8 cellular contexts compared by ENCODE assay signal in the genomic region with DNA sequence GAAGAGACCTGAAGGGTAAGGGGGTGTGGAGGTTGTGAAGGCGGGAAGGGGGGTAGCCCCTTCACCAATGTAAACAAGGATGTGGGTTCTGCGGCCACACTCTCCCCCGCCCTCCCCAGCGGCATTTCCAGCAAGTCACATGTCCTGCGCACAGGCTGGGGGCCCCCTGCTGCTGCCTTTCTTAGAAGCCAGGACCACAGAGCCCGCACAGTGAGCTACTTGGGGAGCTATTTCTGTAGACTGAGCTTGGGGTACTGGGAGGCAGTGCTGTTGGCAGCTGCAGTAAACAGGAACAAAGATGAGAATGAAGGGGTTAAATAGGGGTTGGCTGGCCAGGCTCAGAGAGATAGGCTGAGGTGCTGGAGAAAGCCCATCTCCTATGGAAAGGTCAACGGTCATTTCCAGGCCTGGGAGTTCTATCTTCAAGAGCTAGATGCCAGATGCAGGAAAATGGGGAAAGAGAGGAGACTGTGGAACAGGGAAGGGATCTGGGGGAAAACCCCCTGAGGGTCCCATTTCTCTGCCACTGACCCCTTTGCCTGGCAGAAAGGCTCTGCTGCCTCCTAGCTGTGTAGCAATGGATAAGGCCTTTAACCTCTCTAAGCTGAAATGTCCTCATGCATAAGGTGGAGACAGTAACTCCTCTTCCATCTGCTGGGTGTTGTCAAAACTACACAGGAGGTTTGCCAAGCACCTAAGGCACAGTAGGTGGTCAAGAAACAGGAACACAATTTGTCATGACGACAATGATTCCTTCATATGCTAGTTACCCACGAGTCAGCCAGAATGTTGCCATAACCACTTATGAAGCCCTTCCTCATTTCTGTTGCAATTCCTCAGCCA. TPM values are rescaled to one million over a fixed set of nuclear protein-coding genes. Genes with fewer than 3 reads are reported as not detected.
DNase-seq lines count a peak whose midpoint lies in the region; ATAC-seq and TF ChIP-seq lines count a peak whose summit lies in the region.

No MANE protein-coding gene starts in this region.

- ATAC-seq in GM18502 (IDR thresholded peaks at IDR 0.05; ENCODE audit: poor library complexity, unreplicated experiment), result peak; percentile 70
- peak; percentile 68 for ATAC-seq in HG02840 (IDR thresholded peaks at IDR 0.05; ENCODE audit: low FRiP score, unreplicated experiment)

- no peak for TF ChIP-seq CTCF in A673 (conservative IDR thresholded peaks at IDR 0.05; ENCODE audit: low read depth, low read length)

- intact Hi-C loops in A673 (cut with micrococcal nuclease; ENCODE audit: unreplicated experiment), result no loop called here

- no peaks in the 10 kb centered on the region for H3K27me3 ChIP-seq in A673 (replicated peaks; ENCODE audit: insufficient read depth, low read depth, low read length, poor library complexity)

- DNase-seq in OCI-M1 (lab: John Stamatoyannopoulos, UW) (peak; percentile 94), iPS-NIHi11 (ENCODE audit: low spot score) (peak; percentile 14), A673 (ENCODE audit: low spot score) (no peak), NCI-H524 (lab: John Stamatoyannopoulos, UW) (no peak)
- peak; percentile 88 for DNase-seq in activated T-helper 9 cell treated with anti-CD3 and anti-CD28 coated beads, Interleukin-2, amount 50 U/mL, for 16 hours (ENCODE audit: low read depth)
- DNase-seq in stimulated activated CD8-positive, alpha-beta memory T cell treated with anti-CD3 and anti-CD28 coated beads, Interleukin-15, amount 100 ng/mL, for 4 hours (ENCODE audit: low read depth in 2 of 2), result peak; percentile 79 to 85

- CTCF ChIA-PET in A673 (lab: Charles Lee), result no interaction called here

- POLR2A ChIA-PET in A673 (lab: Charles Lee; ENCODE audit: low non-redundant PET), result interaction anchor here (0.6 kb wide), 1 partner anchor 103 kb away, joined by 4 read pairs; no protein-coding TSS in a partner anchor

- H3K4me1 ChIP-seq in A673 (ENCODE audit: insufficient read depth, low read length, poor library complexity, severe bottlenecking), result no peaks in the 10 kb centered on the region

- H3K27ac ChIP-seq in A673 (ENCODE audit: low read depth, low read length, poor library complexity, severe bottlenecking), result no peak overlapping the region

- H3K9me3 ChIP-seq in A673 (ENCODE audit: low read depth, low read length, poor library complexity, severe bottlenecking), result no peaks in the 10 kb centered on the region

- H3K4me3 ChIP-seq in A673 (ENCODE audit: low read depth, low read length, poor library complexity, severe bottlenecking), result no peak overlapping the region

- no TSS peak for BruUV-seq in A673 (replicated peaks; lab: Mats Ljungman, UMichigan)

- peaks cover 17% of the 10 kb centered on the region for H3K36me3 ChIP-seq in A673 (ENCODE audit: insufficient read depth, low read length, poor library complexity, severe bottlenecking)

RNA-seq across cellular contexts. Expression of a gene that starts 18.5 kb away (rescaled TPM):
- 14.9 and 19.9 TPM in 2 replicates for total RNA-seq in A673 (2021)

RNA-seq across cellular contexts. Expression of a gene that starts 20.1 kb away (rescaled TPM):
- total RNA-seq in A673 (2021), result 58.0 and 67.5 TPM in 2 replicates

RNA-seq across cellular contexts. Expression of a gene that starts 25.8 kb away (rescaled TPM):
- 21.7 and 30.4 TPM in 2 replicates for total RNA-seq in A673 (2021)

RNA-seq across cellular contexts. Expression of a gene that starts 34.4 kb away (rescaled TPM):
- total RNA-seq in A673 (2021), result 3.6 and 4.3 TPM in 2 replicates

RNA-seq across cellular contexts. Expression of a gene that starts 39.6 kb away (rescaled TPM):
- total RNA-seq in A673 (2021), result 113 and 133 TPM in 2 replicates

Comparison
In these comparisons a context has a peak if more than half of its experiments do, and no peak if none do; other contexts are left out.
1. DNase-seq: peak in OCI-M1 (single experiment), activated T-helper 9 cell treated with anti-CD3 and anti-CD28 coated beads, Interleukin-2, amount 50 U/mL, for 16 hours (single experiment), iPS-NIHi11 (single experiment) and stimulated activated CD8-positive, alpha-beta memory T cell treated with anti-CD3 and anti-CD28 coated beads, Interleukin-15, amount 100 ng/mL, for 4 hours (2 of 2); none in A673 (single experiment) and NCI-H524 (0 of 2).